Comparison of ENCODE assay signal across 8 cellular contexts in the genomic region with DNA sequence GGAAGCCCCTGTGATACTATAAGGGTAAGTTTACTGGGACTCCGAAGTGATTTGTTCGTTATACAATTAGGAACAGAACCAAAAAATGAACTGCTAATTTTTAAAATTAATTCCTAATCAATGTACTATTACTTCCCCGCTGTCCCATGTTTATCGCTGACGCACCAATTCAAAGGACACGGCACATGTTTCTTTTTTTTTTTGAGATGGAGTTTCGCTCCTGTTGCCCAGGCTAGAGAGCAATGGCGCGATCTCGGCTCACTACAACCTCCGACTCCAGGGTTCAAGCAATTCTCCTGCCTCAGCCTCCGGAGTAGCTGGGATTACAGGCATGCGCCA. TPM values are rescaled to one million over a fixed set of nuclear protein-coding genes. Genes with fewer than 3 reads are reported as not detected.
DNase-seq lines count a peak whose midpoint lies in the region; ATAC-seq and TF ChIP-seq lines count a peak whose summit lies in the region.

No MANE protein-coding gene starts in this region.

- TF ChIP-seq CTCF in AG04450 (IDR thresholded peaks at IDR 0.05; ENCODE audit: low read depth, low read length) (no peak), omental fat pad (IDR thresholded peaks at IDR 0.05) (no peak)

- H3K4me3 Mint-ChIP-seq in naive B cell = peak overlapping the region; percentile 94 to 100 (median 96)

- H3K9me2 ChIP-seq in Karpas-422 (replicated peaks; ENCODE audit: insufficient read depth, low read length) = no peaks in the 10 kb centered on the region; the same call in 1 of the 2 replicates

- H3K27ac Mint-ChIP-seq in naive B cell = peak overlapping the region; percentile 100

- DNase-seq in AG04450 (ENCODE audit: low read depth, low spot score) (no peak), Karpas-422 (no peak), naive B cell (no peak), GM19238 (ENCODE audit: insufficient read length, low spot score) (no peak), posterior cingulate gyrus (no peak), omental fat pad (ENCODE audit: low spot score) (no peak)
- DNase-seq in effector CD4-positive, alpha-beta T cell = no peak

- CTCF ChIA-PET in AG04450 (lab: Charles Lee) = interaction anchor here (0.7 to 2.2 kb wide), 9 partner anchors 8 to 108 kb away, joined by 3 to 11 read pairs (median 4); no protein-coding TSS in a partner anchor

- H3K9me3 Mint-ChIP-seq in naive B cell = peaks cover 5 to 17% (median 9%) of the 10 kb centered on the region in 7 donors

- peak overlapping the region; percentile 99 for H3K27ac ChIP-seq in AG04450 (ENCODE audit: low read depth, low read length)
- no peak overlapping the region for H3K27ac ChIP-seq in Karpas-422 (ENCODE audit: low read length)
- H3K27ac ChIP-seq in cingulate gyrus (ENCODE audit: low read depth, low read length) = peak overlapping the region; percentile 100

- H3K36me3 ChIP-seq in Karpas-422 (ENCODE audit: insufficient read depth, low read length) = peaks cover 9% of the 10 kb centered on the region; the same call in 1 of the 2 replicates

- H3K36me3 Mint-ChIP-seq in naive B cell = peaks cover 8 to 12% of the 10 kb centered on the region in 2 donors

- H3K4me1 ChIP-seq in Karpas-422 (ENCODE audit: low read length) = peaks cover 33% of the 10 kb centered on the region

- peak overlapping the region; percentile 20 for H3K4me2 ChIP-seq in Karpas-422 (ENCODE audit: low read depth, low read length, poor library complexity, severe bottlenecking)

- peak overlapping the region; percentile 95 for H3K4me3 ChIP-seq in AG04450 (ENCODE audit: low read depth, low read length)
- H3K4me3 ChIP-seq in Karpas-422 (ENCODE audit: low read length) = peak overlapping the region; percentile 48; the same call in 1 of the 2 replicates

- POLR2A ChIA-PET in AG04450 (lab: Yijun Ruan, JAX) = interaction anchor here (0.7 to 1.6 kb wide), 3 partner anchors 18 to 1288 kb away, joined by 3 to 8 read pairs (median 3); a partner anchor contains a TSS

- intact Hi-C loops in posterior cingulate gyrus (cut with DNase I) = no loop called here

- ATAC-seq in naive B cell (ENCODE audit: low read depth in 2 of 2) (no peak), omental fat pad (ENCODE audit: low FRiP score) (no peak)

- no peak overlapping the region for H3K9ac ChIP-seq in Karpas-422 (ENCODE audit: low read length)

- peaks cover 0 to 7% (median 6%) of the 10 kb centered on the region in 3 donors for H3K27me3 Mint-ChIP-seq in naive B cell

- no peaks in the 10 kb centered on the region for H4K20me1 ChIP-seq in Karpas-422 (ENCODE audit: insufficient read depth, low read depth, low read length)

- no peak overlapping the region; the same call in 1 of the 2 replicates for H2AFZ ChIP-seq in Karpas-422 (ENCODE audit: low read length)

- no peaks in the 10 kb centered on the region for H3K27me3 ChIP-seq in AG04450 (ENCODE audit: control insufficient read depth, insufficient read depth, low read length)
- no peaks in the 10 kb centered on the region for H3K27me3 ChIP-seq in Karpas-422 (ENCODE audit: low read length)

- H3K4me1 Mint-ChIP-seq in naive B cell = peaks cover 23 to 46% (median 44%) of the 10 kb centered on the region in 3 donors

- H3K9me3 ChIP-seq in AG04450 (ENCODE audit: control insufficient read depth, insufficient read depth, low read length) (no peaks in the 10 kb centered on the region; the same call in 1 of the 2 replicates), Karpas-422 (ENCODE audit: low read length) (no peaks in the 10 kb centered on the region)

- peaks cover 29% of the 10 kb centered on the region for H3K79me2 ChIP-seq in Karpas-422 (ENCODE audit: low read length)

RNA-seq across cellular contexts. Expression of a gene that starts 1.5 kb away (rescaled TPM):
- polyA plus RNA-seq in AG04450 (2011; rRNA removed) (8.8 and 10.4 TPM in 2 replicates), naive B cell (ENCODE audit: low read depth in 6 of 6) (10 to 100 TPM; 38.0 to 72.2 (median 61.5) TPM)
- 4.2 and 6.4 TPM in 2 replicates for polyA minus RNA-seq in AG04450 (2011; rRNA and poly(A)+ RNA removed)
- total RNA-seq in Karpas-422 (2014; rRNA removed; shearing (Covaris generic); ENCODE audit: low replicate concordance) = 18.0 and 24.7 TPM in 2 replicates
- total RNA-seq in omental fat pad = 10 to 100 TPM in 3 of 4 donors, 1 to 10 TPM in 1; 4.1 to 23.6 (median 13.7) TPM

RNA-seq across cellular contexts. Expression of a gene that starts 20.0 kb away (rescaled TPM):
- polyA plus RNA-seq in AG04450 (2011; rRNA removed) (31.2 and 45.7 TPM in 2 replicates), naive B cell (ENCODE audit: low read depth in 6 of 6) (10 to 100 TPM; 42.2 to 78.3 (median 54.6) TPM)
- polyA minus RNA-seq in AG04450 (2011; rRNA and poly(A)+ RNA removed) = 16.2 and 25.8 TPM in 2 replicates
- total RNA-seq in Karpas-422 (2014; rRNA removed; shearing (Covaris generic); ENCODE audit: low replicate concordance) = 66.2 and 82.0 TPM in 2 replicates
- 10 to 100 TPM; 46.6 to 78.9 (median 61.1) TPM for total RNA-seq in omental fat pad
